In genomic region chr4:138901177-138901576, GRCh38 we compare ENCODE assay signal across 25 cellular contexts.
"Had no signal": no experiment of that assay in that cellular context is flagged by ENCODE, and none has a peak within 500 bp of the region (broad histone marks: within the 10 kb centered on the region; RNA-seq: fewer than 3 reads in every experiment).

No MANE protein-coding gene starts in this region.

- H3K4me3 ChIP-seq: SJCRH30 had no signal

- H3K9me3 ChIP-seq: SJCRH30, SK-N-SH had no signal

- H3K4me2 ChIP-seq: SK-N-SH had no signal

- DNase-seq: activated CD4-positive, alpha-beta memory T cell treated with anti-CD3 and anti-CD28 coated beads, Interleukin-2, amount 10 ng/mL, durations not matched to agents 7 days and 5 days; activated CD4-positive, alpha-beta T cell treated with anti-CD3 and anti-CD28 coated beads for 36 hours; activated CD4-positive, alpha-beta T cell treated with anti-CD3 and anti-CD28 coated beads, Interleukin-2, amount 50 U/mL, for 1 hour; activated CD4-positive, CD25-positive, alpha-beta regulatory T cell; activated CD8-positive, alpha-beta memory T cell treated with anti-CD3 and anti-CD28 coated beads, Interleukin-2, amount 50 U/mL, for 4 hours; activated gamma-delta T cell treated with Interleukin-2 at 50 U/mL for 16 hours; activated naive CD4-positive, alpha-beta T cell treated with anti-CD3 and anti-CD28 coated beads, Interleukin-2, amount 10 ng/mL, durations not matched to agents 7 days and 5 days; activated naive CD8-positive, alpha-beta T cell treated with anti-CD3 and anti-CD28 coated beads for 36 hours; activated T-cell treated with anti-CD3 and anti-CD28 coated beads, Interleukin-2, amount 50 U/mL, for 72 hours; brain microvascular endothelial cell; central memory CD4-positive, alpha-beta T cell; KG1; NCI-H1105; NCI-H1436; NCI-H1694 treated with DMSO at 0.1 percent for 48 hours; NCI-H2029 treated with DMSO at 0.1 percent for 48 hours; NCI-H2227 treated with DMSO at 0.1 percent for 48 hours; NCI-H446 treated with DMSO at 0.1 percent for 48 hours; NCI-H524 treated with DMSO at 0.1 percent for 48 hours; NCI-H748 treated with DMSO at 0.1 percent for 48 hours; SJCRH30; SK-N-SH; T-helper 1 cell had no signal

- H3K4me3 Mint-ChIP-seq: activated CD4-positive, alpha-beta memory T cell treated with anti-CD3 and anti-CD28 coated beads, Interleukin-2, amount 10 ng/mL, durations not matched to agents 7 days and 5 days; activated CD4-positive, alpha-beta T cell treated with anti-CD3 and anti-CD28 coated beads for 36 hours; activated naive CD4-positive, alpha-beta T cell treated with anti-CD3 and anti-CD28 coated beads, Interleukin-2, amount 10 ng/mL, durations not matched to agents 7 days and 5 days; activated naive CD8-positive, alpha-beta T cell treated with anti-CD3 and anti-CD28 coated beads for 36 hours; activated T-cell treated with anti-CD3 and anti-CD28 coated beads, Interleukin-2, amount 50 U/mL, for 72 hours had no signal

- H3K9ac ChIP-seq: SK-N-SH had no signal

- H3K27me3 ChIP-seq: brain microvascular endothelial cell, SJCRH30 had no signal

- H3K36me3 Mint-ChIP-seq: activated naive CD4-positive, alpha-beta T cell treated with anti-CD3 and anti-CD28 coated beads, Interleukin-2, amount 10 ng/mL, durations not matched to agents 7 days and 5 days; activated naive CD8-positive, alpha-beta T cell treated with anti-CD3 and anti-CD28 coated beads for 36 hours had no signal

- H3K27me3 Mint-ChIP-seq: activated naive CD4-positive, alpha-beta T cell treated with anti-CD3 and anti-CD28 coated beads, Interleukin-2, amount 10 ng/mL, durations not matched to agents 7 days and 5 days had no signal

- ATAC-seq: activated CD4-positive, alpha-beta T cell treated with anti-CD3 and anti-CD28 coated beads for 36 hours; activated T-cell treated with anti-CD3 and anti-CD28 coated beads, Interleukin-2, amount 50 U/mL, for 72 hours had no signal

- H3K36me3 ChIP-seq: brain microvascular endothelial cell, SJCRH30 had no signal

- H3K9me3 Mint-ChIP-seq: activated CD4-positive, alpha-beta memory T cell treated with anti-CD3 and anti-CD28 coated beads, Interleukin-2, amount 10 ng/mL, durations not matched to agents 7 days and 5 days; activated naive CD4-positive, alpha-beta T cell treated with anti-CD3 and anti-CD28 coated beads, Interleukin-2, amount 10 ng/mL, durations not matched to agents 7 days and 5 days; activated naive CD8-positive, alpha-beta T cell treated with anti-CD3 and anti-CD28 coated beads for 36 hours; activated T-cell treated with anti-CD3 and anti-CD28 coated beads, Interleukin-2, amount 50 U/mL, for 72 hours; activated T-helper 2 cell treated with anti-CD3 and anti-CD28 coated beads, Interferon-gamma antibody, Interleukin-2, Interleukin-4, amounts not matched to agents 10 μg/mL and 5 μg/mL and 100 μg/mL, durations not matched to agents 14 hours and 24 hours and 36 hours had no signal

- H3K27ac Mint-ChIP-seq: activated CD4-positive, alpha-beta memory T cell treated with anti-CD3 and anti-CD28 coated beads, Interleukin-2, amount 10 ng/mL, durations not matched to agents 7 days and 5 days; activated CD4-positive, alpha-beta T cell treated with anti-CD3 and anti-CD28 coated beads for 36 hours; activated naive CD4-positive, alpha-beta T cell treated with anti-CD3 and anti-CD28 coated beads, Interleukin-2, amount 10 ng/mL, durations not matched to agents 7 days and 5 days; activated naive CD8-positive, alpha-beta T cell treated with anti-CD3 and anti-CD28 coated beads for 36 hours; activated T-cell treated with anti-CD3 and anti-CD28 coated beads, Interleukin-2, amount 50 U/mL, for 72 hours; activated T-helper 2 cell treated with anti-CD3 and anti-CD28 coated beads, Interferon-gamma antibody, Interleukin-2, Interleukin-4, amounts not matched to agents 10 μg/mL and 5 μg/mL and 100 μg/mL, durations not matched to agents 14 hours and 24 hours and 36 hours had no signal

- H3K27ac ChIP-seq: brain microvascular endothelial cell, SJCRH30, VCaP had no signal
